Comparison of ENCODE assay signal across 31 cellular contexts in the genomic region with DNA sequence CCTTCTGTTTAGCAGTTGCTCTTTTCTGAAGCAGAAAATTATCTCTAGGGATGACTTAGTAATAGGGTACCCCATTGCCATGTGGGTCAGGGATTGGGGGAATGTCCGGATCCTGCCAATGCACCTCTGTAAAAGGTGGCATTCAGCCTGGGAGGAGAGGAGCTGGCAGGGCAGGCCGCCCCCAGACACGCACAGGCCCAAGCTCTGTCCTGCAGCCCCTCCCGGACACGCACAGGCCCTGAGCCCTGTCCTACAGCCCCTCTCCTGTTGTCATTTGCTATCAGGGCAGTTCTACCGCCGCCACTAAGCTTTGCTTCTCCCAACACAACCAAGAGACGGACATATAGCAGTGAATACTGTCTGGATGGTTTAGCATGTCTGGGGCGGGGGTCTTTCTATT.
"Had no signal": no experiment of that assay in that cellular context is flagged by ENCODE, and none has a peak within 500 bp of the region (broad histone marks: within the 10 kb centered on the region; RNA-seq: fewer than 3 reads in every experiment).

No MANE protein-coding gene starts in this region.

- H3K4me1 ChIP-seq: breast epithelium, pancreas had no signal

- H3K4me3 ChIP-seq: breast epithelium, esophagus squamous epithelium, gastrocnemius medialis, pancreas, prostate gland, sigmoid colon, thyroid gland, upper lobe of left lung had no signal

- H3K27ac Mint-ChIP-seq: activated B cell treated with CpG ODN at 0.5 μM for 24 hours; activated CD8-positive, alpha-beta T cell treated with anti-CD3 and anti-CD28 coated beads for 36 hours; activated T-helper 17 cell treated with anti-CD3 and anti-CD28 coated beads, Interleukin-2, amount 50 U/mL, for 72 hours; dendritic cell treated with granulocyte-macrophage colony-stimulating factor and Interleukin-4, amounts not matched to agents 40 ng/mL and 50 ng/mL, for 4 days; immature natural killer cell; natural killer cell; stimulated activated memory B cell treated with anti-CD40 and anti-IgM and Interleukin-4, amounts not matched to agents 10 μg/mL and 1 μg/mL and 100 μg/mL, for 72 hours; T-helper 1 cell treated with Interleukin-12 subunit alpha and Interleukin-12 subunit beta and Interleukin-4 antibody, amounts not matched to agents 30 μg/mL and 1 μg/mL, for 36 hours had no signal

- H3K9me3 ChIP-seq: breast epithelium, esophagus squamous epithelium, gastrocnemius medialis, pancreas, prostate gland, sigmoid colon, thyroid gland, upper lobe of left lung had no signal

- H3K27ac ChIP-seq: breast epithelium, gastrocnemius medialis, pancreas, sigmoid colon, thyroid gland had no signal

- H3K4me3 Mint-ChIP-seq: activated B cell treated with CpG ODN at 0.5 μM for 24 hours; activated CD8-positive, alpha-beta T cell treated with anti-CD3 and anti-CD28 coated beads for 36 hours; activated T-cell treated with anti-CD3 and anti-CD28 coated beads, Interleukin-2, amount 50 U/mL, for 4 hours; activated T-helper 17 cell treated with anti-CD3 and anti-CD28 coated beads, Interleukin-2, amount 50 U/mL, for 72 hours; dendritic cell treated with granulocyte-macrophage colony-stimulating factor and Interleukin-4, amounts not matched to agents 40 ng/mL and 50 ng/mL, for 4 days; natural killer cell; stimulated activated memory B cell treated with anti-CD40 and anti-IgM and Interleukin-4, amounts not matched to agents 10 μg/mL and 1 μg/mL and 100 μg/mL, for 72 hours; stimulated activated naive CD8-positive, alpha-beta T cell treated with anti-CD3 and anti-CD28 coated beads, Interleukin-15, amount 100 ng/mL, for 72 hours; T-helper 1 cell treated with Interleukin-12 subunit alpha and Interleukin-12 subunit beta and Interleukin-4 antibody, amounts not matched to agents 30 μg/mL and 1 μg/mL, for 36 hours had no signal

- ATAC-seq: activated CD8-positive, alpha-beta T cell treated with anti-CD3 and anti-CD28 coated beads for 36 hours; activated T-cell treated with anti-CD3 and anti-CD28 coated beads, Interleukin-2, amount 50 U/mL, for 4 hours; activated T-helper 17 cell treated with anti-CD3 and anti-CD28 coated beads, Interleukin-2, amount 50 U/mL, for 72 hours; gastrocnemius medialis; natural killer cell; pancreas; stimulated activated memory B cell treated with anti-CD40 and anti-IgM and Interleukin-4, amounts not matched to agents 10 μg/mL and 1 μg/mL and 100 μg/mL, for 72 hours had no signal

- H3K36me3 Mint-ChIP-seq: immature natural killer cell, natural killer cell had no signal

- H3K36me3 ChIP-seq: breast epithelium, gastrocnemius medialis, prostate gland, sigmoid colon, thyroid gland had no signal

- DNase-seq: activated B cell treated with CpG ODN at 0.5 μM for 24 hours; activated CD4-positive, alpha-beta T cell treated with anti-CD3 and anti-CD28 coated beads, Interleukin-2, amount 50 U/mL, for 1 hour; activated CD8-positive, alpha-beta T cell treated with anti-CD3 and anti-CD28 coated beads for 36 hours; activated gamma-delta T cell treated with Interleukin-2 at 50 U/mL for 16 hours; activated naive CD4-positive, alpha-beta T cell treated with anti-CD3 and anti-CD28 coated beads, Interleukin-2, amount 50 U/mL, for 16 hours; activated T-cell treated with anti-CD3 and anti-CD28 coated beads, Interleukin-2, amount 50 U/mL, for 4 hours; amniotic stem cell; central memory CD4-positive, alpha-beta T cell; effector CD4-positive, alpha-beta T cell; esophagus squamous epithelium; gastrocnemius medialis; head of caudate nucleus; hippocampal formation; immature natural killer cell; natural killer cell; pancreas; sigmoid colon; small intestine; stimulated activated CD4-positive, alpha-beta T cell treated with anti-CD3 and anti-CD28 coated beads, Interleukin-4, amount 100 ng/mL, for 4 hours; stimulated activated CD8-positive, alpha-beta memory T cell treated with anti-CD3 and anti-CD28 coated beads, Interleukin-4, amount 100 ng/mL, for 48 hours; stimulated activated naive CD8-positive, alpha-beta T cell treated with anti-CD3 and anti-CD28 coated beads, Interleukin-15, amount 100 ng/mL, for 72 hours; SW 1271; T-helper 9 cell; thyroid gland had no signal

- H3K27me3 ChIP-seq: breast epithelium, esophagus squamous epithelium, gastrocnemius medialis, pancreas, sigmoid colon, thyroid gland, upper lobe of left lung had no signal

- H3K9me3 Mint-ChIP-seq: activated B cell treated with CpG ODN at 0.5 μM for 24 hours; activated CD8-positive, alpha-beta T cell treated with anti-CD3 and anti-CD28 coated beads for 36 hours; activated T-cell treated with anti-CD3 and anti-CD28 coated beads, Interleukin-2, amount 50 U/mL, for 4 hours; activated T-helper 17 cell treated with anti-CD3 and anti-CD28 coated beads, Interleukin-2, amount 50 U/mL, for 72 hours; dendritic cell treated with granulocyte-macrophage colony-stimulating factor and Interleukin-4, amounts not matched to agents 40 ng/mL and 50 ng/mL, for 4 days; immature natural killer cell had no signal

- H3K27me3 Mint-ChIP-seq: activated B cell treated with CpG ODN at 0.5 μM for 24 hours; activated CD8-positive, alpha-beta T cell treated with anti-CD3 and anti-CD28 coated beads for 36 hours; activated T-helper 17 cell treated with anti-CD3 and anti-CD28 coated beads, Interleukin-2, amount 50 U/mL, for 72 hours; dendritic cell treated with granulocyte-macrophage colony-stimulating factor and Interleukin-4, amounts not matched to agents 40 ng/mL and 50 ng/mL, for 4 days; stimulated activated memory B cell treated with anti-CD40 and anti-IgM and Interleukin-4, amounts not matched to agents 10 μg/mL and 1 μg/mL and 100 μg/mL, for 72 hours; stimulated activated naive CD8-positive, alpha-beta T cell treated with anti-CD3 and anti-CD28 coated beads, Interleukin-15, amount 100 ng/mL, for 72 hours had no signal
